Comparison of ENCODE assay signal across 9 cellular contexts in the genomic region with DNA sequence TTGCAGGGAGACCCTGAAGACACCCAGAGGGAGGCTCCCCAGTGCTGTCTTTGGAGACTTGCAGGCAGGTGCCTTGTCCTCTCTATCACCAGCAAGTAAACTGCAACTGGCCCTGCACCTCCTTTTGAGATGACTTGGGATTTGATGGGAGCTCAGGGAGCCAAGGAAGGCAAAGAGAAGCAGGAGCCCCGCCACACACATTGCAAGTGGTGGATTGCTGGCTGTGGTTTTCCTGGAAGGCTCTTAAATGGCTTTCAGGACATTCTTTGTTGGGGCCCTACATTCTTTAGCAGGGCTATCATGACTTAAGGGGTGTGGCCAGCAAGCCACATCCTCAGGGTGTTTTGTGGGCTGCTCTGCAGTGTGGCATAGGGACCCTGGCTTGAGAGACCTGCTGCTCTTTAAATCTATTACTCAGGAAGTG. TPM values are rescaled to one million over a fixed set of nuclear protein-coding genes. Genes with fewer than 3 reads are reported as not detected.
A peak's percentile ranks its signal among the peaks of the same experiment; 100 is the strongest.
DNase-seq lines count a peak whose midpoint lies in the region; ATAC-seq and TF ChIP-seq lines count a peak whose summit lies in the region.
"Had no signal": no experiment of that assay in that cellular context is flagged by ENCODE, and none has a peak within 500 bp of the region (broad histone marks: within the 10 kb centered on the region; RNA-seq: fewer than 3 reads in every experiment).

No MANE protein-coding gene starts in this region.

- H3K27me3 Mint-ChIP-seq in CD4-positive, alpha-beta memory T cell = no peaks in the 10 kb centered on the region

- DNase-seq in CD4-positive, alpha-beta memory T cell = peak; percentile 25 to 55 (median 42)
- DNase-seq in H7 (peak; percentile 28), SJCRH30 (peak; percentile 89 to 94), epidermal melanocyte (ENCODE audit: insufficient read length, low spot score) (peak; percentile 48), HEK293T (ENCODE audit: extremely low spot score) (no peak), NCI-H345 treated with DMSO at 0.1 percent for 48 hours (lab: John Stamatoyannopoulos, UW; ENCODE audit: unreplicated experiment) (no peak)
- DNase-seq in stimulated activated CD8-positive, alpha-beta memory T cell treated with anti-CD3 and anti-CD28 coated beads, Interleukin-7, amount 100 ng/mL, for 48 hours (ENCODE audit: extremely low read depth in 1 of 2, low read depth in 1 of 2) = peak; percentile 9 to 14

- H3K4me1 Mint-ChIP-seq in CD4-positive, alpha-beta memory T cell = peaks cover 22 to 63% (median 37%) of the 10 kb centered on the region in 4 donors

- no peak overlapping the region for H3K4me3 ChIP-seq in CD4-positive, alpha-beta memory T cell (ENCODE audit: low read length in 2 of 2)
- H3K4me3 ChIP-seq in H7 (ENCODE audit: insufficient read depth, low read depth, low read length) (no peak overlapping the region), SJCRH30 (no peak overlapping the region)

- H3K4me3 Mint-ChIP-seq in CD4-positive, alpha-beta memory T cell = peak overlapping the region in 7 of 8 donors; percentile 39 to 76 (median 49)

- CTCF ChIA-PET in CD4-positive, alpha-beta memory T cell (lab: Charles Lee; ENCODE audit: partially characterized antibody) = interaction anchor here (0.6 to 1.2 kb wide), 3 partner anchors 11 to 121 kb away, joined by 3 to 4 read pairs (median 3); no protein-coding TSS in a partner anchor
- CTCF ChIA-PET in HEK293T (lab: Yijun Ruan, JAX) = interaction anchor here (0.8 kb wide), 1 partner anchor 297 kb away, joined by 3 read pairs; no protein-coding TSS in a partner anchor

- H3K36me3 ChIP-seq in CD4-positive, alpha-beta memory T cell (ENCODE audit: insufficient read depth, low read length) = no peaks in the 10 kb centered on the region
- no peaks in the 10 kb centered on the region for H3K36me3 ChIP-seq in H7 (replicated peaks; ENCODE audit: control insufficient read depth, insufficient read depth, low read length)
- H3K36me3 ChIP-seq in SJCRH30 = no peaks in the 10 kb centered on the region

- no peaks in the 10 kb centered on the region for H3K27me3 ChIP-seq in CD4-positive, alpha-beta memory T cell (ENCODE audit: insufficient read depth, low read length)
- H3K27me3 ChIP-seq in H7 (ENCODE audit: control insufficient read depth, insufficient read depth, low read length) = no peaks in the 10 kb centered on the region
- no peaks in the 10 kb centered on the region for H3K27me3 ChIP-seq in SJCRH30

- H3K9me3 Mint-ChIP-seq in CD4-positive, alpha-beta memory T cell = peaks cover 0 to 17% (median 9%) of the 10 kb centered on the region in 8 donors

- no peak for ATAC-seq in HG02623 (IDR thresholded peaks at IDR 0.05; ENCODE audit: unreplicated experiment)

- peaks cover 3 to 5% of the 10 kb centered on the region in 2 donors for H3K36me3 Mint-ChIP-seq in CD4-positive, alpha-beta memory T cell

- intact Hi-C loops in CD4-positive, alpha-beta memory T cell (cut with micrococcal nuclease) = no loop called here

- POLR2A ChIA-PET in CD4-positive, alpha-beta memory T cell (lab: Charles Lee; ENCODE audit: partially characterized antibody) = interaction anchor here (0.7 to 1.1 kb wide), 3 partner anchors 40 to 67 kb away, joined by 3 read pairs; partner anchors contain the start of gene CDC42EP3
- POLR2A ChIA-PET in HEK293T (lab: Yijun Ruan, JAX) = no interaction called here

- peak overlapping the region; percentile 36 to 84 (median 72) for H3K27ac Mint-ChIP-seq in CD4-positive, alpha-beta memory T cell

- no peak overlapping the region for H3K27ac ChIP-seq in CD4-positive, alpha-beta memory T cell (ENCODE audit: low read depth, low read length)
- peak overlapping the region; percentile 8; the same call in 1 of the 2 replicates for H3K27ac ChIP-seq in SJCRH30
- H3K27ac ChIP-seq: HL-60 had no signal

- H3K9me3 ChIP-seq in CD4-positive, alpha-beta memory T cell (ENCODE audit: control insufficient read depth in 1 of 2, low read length in 2 of 2) = no peaks in the 10 kb centered on the region
- H3K9me3 ChIP-seq in SJCRH30 (replicated peaks) = peaks cover 12% of the 10 kb centered on the region

- H3K4me1 ChIP-seq in CD4-positive, alpha-beta memory T cell (ENCODE audit: insufficient read depth, low read length) = peaks cover 52% of the 10 kb centered on the region
- peaks cover 31% of the 10 kb centered on the region for H3K4me1 ChIP-seq in SJCRH30

TF ChIP-seq in HEK293T, 16 proteins besides CTCF, POLR2A, EP300 and RAD21:
- TF ChIP-seq ELF4 (IDR thresholded peaks at IDR 0.05) (no peak), FOXA1 (IDR thresholded peaks at IDR 0.05) (no peak), SUZ12 (IDR thresholded peaks at IDR 0.05) (no peak), ARNT (IDR thresholded peaks at IDR 0.05) (no peak), TARDBP (IDR thresholded peaks at IDR 0.05) (no peak), PKNOX1 (IDR thresholded peaks at IDR 0.05) (no peak)

RNA-seq across cellular contexts. Expression of gene CDC42EP3, which starts 39.9 kb away (rescaled TPM):
- total RNA-seq in CD4-positive, alpha-beta memory T cell = 10 to 100 TPM; 56.1 to 60.9 TPM
- polyA plus RNA-seq in CD4-positive, alpha-beta memory T cell = 100 to 1,000 TPM in 1 of 2 donors, 10 to 100 TPM in 1; 59.3 to 107 TPM
- total RNA-seq in H7 (2014; rRNA removed; shearing (Covaris generic)) = 19.5 and 26.2 TPM in 2 replicates
- total RNA-seq in SJCRH30 (2014; rRNA removed; shearing (Covaris generic)) = 176 and 177 TPM in 2 replicates

Comparison
In these comparisons a context has a peak if more than half of its experiments do, and no peak if none do; other contexts are left out.
1. DNase-seq: peak in CD4-positive, alpha-beta memory T cell (5 of 5), H7 (single experiment), SJCRH30 (2 of 2), epidermal melanocyte (single experiment) and stimulated activated CD8-positive, alpha-beta memory T cell treated with anti-CD3 and anti-CD28 coated beads, Interleukin-7, amount 100 ng/mL, for 48 hours (2 of 2); none in HEK293T (single experiment) and NCI-H345 treated with DMSO at 0.1 percent for 48 hours (single experiment).